ENCODE assay signal across 8 cellular contexts in genomic region chr2:177553176-177553909, GRCh38.
DNase-seq lines count a peak whose midpoint lies in the region; ATAC-seq, FAIRE-seq and TF ChIP-seq lines count a peak whose summit lies in the region.

No MANE protein-coding gene starts in this region.

- H3K4me3 Mint-ChIP-seq in activated CD8-positive, alpha-beta T cell treated with anti-CD3 and anti-CD28 coated beads for 36 hours, result peak overlapping the region; percentile 98

- H3K27me3 ChIP-seq in BE2C, result no peaks in the 10 kb centered on the region
- H3K27me3 ChIP-seq in HL-60 (ENCODE audit: insufficient read depth, poor library complexity, severe bottlenecking), result no peaks in the 10 kb centered on the region
- no peaks in the 10 kb centered on the region for H3K27me3 ChIP-seq in left ventricle myocardium inferior (ENCODE audit: low read depth)

- no peak for TF ChIP-seq CTCF in BE2C (IDR thresholded peaks at IDR 0.05; ENCODE audit: low read depth, low read length)
- TF ChIP-seq CTCF in HL-60 (IDR thresholded peaks at IDR 0.05; ENCODE audit: insufficient read depth, low read length), result no peak
- no peak for TF ChIP-seq CTCF in activated CD8-positive, alpha-beta T cell treated with anti-CD3 and anti-CD28 coated beads for 36 hours (IDR thresholded peaks at IDR 0.05)
- no peak for TF ChIP-seq CTCF in left ventricle myocardium inferior (IDR thresholded peaks at IDR 0.05; ENCODE audit: borderline replicate concordance)

- DNase-seq in BE2C (no peak), HL-60 (ENCODE audit: low read depth in 1 of 2, low spot score in 1 of 2) (no peak), left ventricle myocardium inferior (no peak), renal cortical epithelial cell (ENCODE audit: low read depth) (peak; percentile 43), SW 1271 (lab: John Stamatoyannopoulos, UW) (no peak), GM12892 (ENCODE audit: insufficient read length) (no peak)
- DNase-seq in activated CD8-positive, alpha-beta T cell treated with anti-CD3 and anti-CD28 coated beads for 36 hours, result no peak

- POLR2A ChIA-PET in activated CD8-positive, alpha-beta T cell treated with anti-CD3 and anti-CD28 coated beads for 36 hours (lab: Charles Lee), result no interaction called here

- H3K27me3 Mint-ChIP-seq in activated CD8-positive, alpha-beta T cell treated with anti-CD3 and anti-CD28 coated beads for 36 hours, result no peaks in the 10 kb centered on the region

- no peaks in the 10 kb centered on the region for H3K9me3 Mint-ChIP-seq in activated CD8-positive, alpha-beta T cell treated with anti-CD3 and anti-CD28 coated beads for 36 hours

- no peaks in the 10 kb centered on the region for H3K36me3 Mint-ChIP-seq in activated CD8-positive, alpha-beta T cell treated with anti-CD3 and anti-CD28 coated beads for 36 hours (ENCODE audit: low read depth)

- CTCF ChIA-PET in activated CD8-positive, alpha-beta T cell treated with anti-CD3 and anti-CD28 coated beads for 36 hours (lab: Charles Lee), result no interaction called here

- peaks cover 9% of the 10 kb centered on the region for H3K4me1 Mint-ChIP-seq in activated CD8-positive, alpha-beta T cell treated with anti-CD3 and anti-CD28 coated beads for 36 hours (ENCODE audit: low read depth)

- intact Hi-C loops in activated CD8-positive, alpha-beta T cell treated with anti-CD3 and anti-CD28 coated beads for 36 hours (cut with micrococcal nuclease), result loop anchor here (5.0 kb wide), 1 partner anchor 69 kb away; no protein-coding TSS in a partner anchor
- intact Hi-C loops in left ventricle myocardium inferior (cut with micrococcal nuclease), result no loop called here

- H3K9me3 ChIP-seq in BE2C, result no peaks in the 10 kb centered on the region
- H3K9me3 ChIP-seq in left ventricle myocardium inferior (replicated peaks), result no peaks in the 10 kb centered on the region

- no peak for FAIRE-seq in GM12892 (lab: Jason Lieb, UNC)

- H3K36me3 ChIP-seq in BE2C (no peaks in the 10 kb centered on the region), left ventricle myocardium inferior (no peaks in the 10 kb centered on the region)

- ATAC-seq in activated CD8-positive, alpha-beta T cell treated with anti-CD3 and anti-CD28 coated beads for 36 hours, result no peak
- ATAC-seq in HG03442 (IDR thresholded peaks at IDR 0.05; ENCODE audit: unreplicated experiment), result no peak

- peak overlapping the region; percentile 98 for H3K27ac ChIP-seq in HL-60 (replicated peaks)
- H3K27ac ChIP-seq in left ventricle myocardium inferior (replicated peaks), result peak overlapping the region; percentile 94

- TF ChIP-seq POLR2A in GM12892 (IDR thresholded peaks at IDR 0.05; ENCODE audit: low read depth, low read length), result no peak

- H3K4me3 ChIP-seq in BE2C (ENCODE audit: low read depth, low read length), result peak overlapping the region; percentile 89
- peak overlapping the region; percentile 88 for H3K4me3 ChIP-seq in HL-60 (replicated peaks; ENCODE audit: insufficient read depth, low read length)
- peak overlapping the region; percentile 78 for H3K4me3 ChIP-seq in left ventricle myocardium inferior

- H3K27ac Mint-ChIP-seq in activated CD8-positive, alpha-beta T cell treated with anti-CD3 and anti-CD28 coated beads for 36 hours, result peak overlapping the region; percentile 98

- H3K4me1 ChIP-seq in BE2C (peaks cover 7% of the 10 kb centered on the region), left ventricle myocardium inferior (peaks cover 23% of the 10 kb centered on the region)
